Comparison of ENCODE assay signal across 15 cellular contexts in the genomic region with DNA sequence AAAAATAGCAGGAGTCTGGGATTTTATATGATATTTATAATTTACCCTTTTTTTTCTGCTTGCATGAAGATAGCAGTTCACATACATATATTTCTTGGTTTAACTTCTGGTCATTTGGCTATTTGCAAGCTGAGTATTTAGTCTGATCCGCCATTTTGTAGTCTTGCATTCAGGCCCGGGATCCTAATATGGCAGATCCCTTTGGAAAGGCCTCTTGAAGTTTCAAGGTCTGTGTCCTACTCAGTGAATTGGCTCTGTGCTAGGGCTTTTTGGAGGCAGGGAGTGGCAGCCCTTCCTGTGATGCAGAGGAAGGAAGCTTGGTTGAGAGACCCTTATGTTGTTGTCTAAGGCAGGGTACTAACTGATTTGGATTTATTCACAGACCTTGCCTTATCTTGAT. TPM values are rescaled to one million over a fixed set of nuclear protein-coding genes. Genes with fewer than 3 reads are reported as not detected.
DNase-seq lines count a peak whose midpoint lies in the region; ATAC-seq and TF ChIP-seq lines count a peak whose summit lies in the region.
"Had no signal": no experiment of that assay in that cellular context is flagged by ENCODE, and none has a peak within 500 bp of the region (broad histone marks: within the 10 kb centered on the region; RNA-seq: fewer than 3 reads in every experiment).

No MANE protein-coding gene starts in this region.

- H3K9ac ChIP-seq in HUES6 (ENCODE audit: low read length): peak overlapping the region; percentile 54

- H3K4me1 ChIP-seq in CD8-positive, alpha-beta T cell (ENCODE audit: insufficient read depth, low read length): peaks cover 14% of the 10 kb centered on the region
- peaks cover 11% of the 10 kb centered on the region; the same call in 1 of the 2 replicates for H3K4me1 ChIP-seq in HUES6 (ENCODE audit: control insufficient read depth, insufficient read depth, low read length)
- peaks cover 0 to 8% of the 10 kb centered on the region in 2 donors for H3K4me1 ChIP-seq in naive thymus-derived CD4-positive, alpha-beta T cell (ENCODE audit: control insufficient read depth in 2 of 2, insufficient read depth in 2 of 2, low read length in 2 of 2)

- peaks cover 3% of the 10 kb centered on the region for H3K36me3 ChIP-seq in CD8-positive, alpha-beta T cell (ENCODE audit: insufficient read depth, low read length)
- peaks cover 46% of the 10 kb centered on the region for H3K36me3 ChIP-seq in HUES6 (ENCODE audit: control insufficient read depth, insufficient read depth, low read length)
- H3K36me3 ChIP-seq in naive thymus-derived CD4-positive, alpha-beta T cell (ENCODE audit: control insufficient read depth in 2 of 3, insufficient read depth in 3 of 3, low read length in 3 of 3): peaks cover 0 to 29% (median 7%) of the 10 kb centered on the region in 3 experiments
- H3K36me3 ChIP-seq: SJSA1 had no signal

- no peak overlapping the region for H3K27ac ChIP-seq in CD8-positive, alpha-beta T cell (ENCODE audit: low read depth, low read length)
- peak overlapping the region; percentile 39; the same call in 1 of the 2 replicates for H3K27ac ChIP-seq in HUES6 (ENCODE audit: low read depth, low read length)
- no peak overlapping the region for H3K27ac ChIP-seq in naive thymus-derived CD4-positive, alpha-beta T cell (ENCODE audit: low read depth, low read length)
- H3K27ac ChIP-seq: SJSA1 had no signal

- H3K27ac Mint-ChIP-seq in CD8-positive, alpha-beta T cell: peak overlapping the region; percentile 67
- peak overlapping the region; percentile 65 to 99 (median 77) for H3K27ac Mint-ChIP-seq in brain
- peak overlapping the region in 6 of 9 donors; percentile 32 to 90 (median 46) for H3K27ac Mint-ChIP-seq in naive thymus-derived CD4-positive, alpha-beta T cell

- intact Hi-C loops in CD8-positive, alpha-beta T cell (cut with DNase I, micrococcal nuclease): loop anchor here (5.0 to 10.0 kb wide), 3 partner anchors 185 to 1127 kb away; partner anchors contain the start of gene UBE3A (in 1 of the 2)
- intact Hi-C loops in naive thymus-derived CD4-positive, alpha-beta T cell (cut with micrococcal nuclease): loop anchor here (5.0 to 10.0 kb wide), 5 partner anchors 35 to 1390 kb away; partner anchors contain the start of gene MKRN3 (in 1 of the 2)

- peak overlapping the region; percentile 45 for H3K4me3 Mint-ChIP-seq in CD8-positive, alpha-beta T cell
- H3K4me3 Mint-ChIP-seq in brain: peak overlapping the region; percentile 88 to 96 (median 94)
- peak overlapping the region in 9 of 10 donors; percentile 10 to 95 (median 56) for H3K4me3 Mint-ChIP-seq in naive thymus-derived CD4-positive, alpha-beta T cell

- H3K27me3 ChIP-seq in CD8-positive, alpha-beta T cell (ENCODE audit: insufficient read depth, low read length): no peaks in the 10 kb centered on the region
- no peaks in the 10 kb centered on the region for H3K27me3 ChIP-seq in HUES6 (ENCODE audit: control insufficient read depth, insufficient read depth, low read length)
- H3K27me3 ChIP-seq in naive thymus-derived CD4-positive, alpha-beta T cell (ENCODE audit: control insufficient read depth in 2 of 2, insufficient read depth in 2 of 2, low read length in 2 of 2): no peaks in the 10 kb centered on the region
- H3K27me3 ChIP-seq: SJSA1 had no signal

- H3K27me3 Mint-ChIP-seq in CD8-positive, alpha-beta T cell (ENCODE audit: low read depth): no peaks in the 10 kb centered on the region
- H3K27me3 Mint-ChIP-seq in brain: peaks cover 11% of the 10 kb centered on the region
- no peaks in the 10 kb centered on the region for H3K27me3 Mint-ChIP-seq in naive thymus-derived CD4-positive, alpha-beta T cell

- CTCF ChIA-PET in CD8-positive, alpha-beta T cell (lab: Charles Lee): no interaction called here
- CTCF ChIA-PET in naive thymus-derived CD4-positive, alpha-beta T cell (lab: Charles Lee): no interaction called here

- peaks cover 44% of the 10 kb centered on the region for H3K36me3 Mint-ChIP-seq in CD8-positive, alpha-beta T cell
- H3K36me3 Mint-ChIP-seq in brain: peaks cover 53% of the 10 kb centered on the region
- H3K36me3 Mint-ChIP-seq in naive thymus-derived CD4-positive, alpha-beta T cell: peaks cover 4 to 41% (median 38%) of the 10 kb centered on the region in 5 donors

- H3K4me3 ChIP-seq in CD8-positive, alpha-beta T cell (ENCODE audit: low read depth, low read length): no peak overlapping the region
- H3K4me3 ChIP-seq in HUES6 (ENCODE audit: low read depth, low read length): peak overlapping the region; percentile 82
- H3K4me3 ChIP-seq in naive thymus-derived CD4-positive, alpha-beta T cell (ENCODE audit: low read length): no peak overlapping the region

- no peak for DNase-seq in CD8-positive, alpha-beta T cell
- DNase-seq in naive thymus-derived CD4-positive, alpha-beta T cell: no peak
- DNase-seq in GM20000 (ENCODE audit: low spot score) (no peak), DMS53 (lab: John Stamatoyannopoulos, UW) (no peak)
- DNase-seq: activated CD4-positive, alpha-beta T cell treated with anti-CD3 and anti-CD28 coated beads for 48 hours; activated naive CD4-positive, alpha-beta T cell treated with anti-CD3 and anti-CD28 coated beads, Interleukin-2, amount 10 ng/mL, durations not matched to agents 7 days and 5 days; effector CD4-positive, alpha-beta T cell; midbrain; MV-4-11; NCI-H510A treated with DMSO at 0.1 percent for 48 hours had no signal

- peaks cover 30% of the 10 kb centered on the region for H3K4me1 Mint-ChIP-seq in CD8-positive, alpha-beta T cell (ENCODE audit: low read depth)
- H3K4me1 Mint-ChIP-seq in brain: peaks cover 56% of the 10 kb centered on the region
- H3K4me1 Mint-ChIP-seq in naive thymus-derived CD4-positive, alpha-beta T cell: peaks cover 0 to 23% (median 13%) of the 10 kb centered on the region in 7 donors

- POLR2A ChIA-PET in CD8-positive, alpha-beta T cell (lab: Charles Lee): no interaction called here
- POLR2A ChIA-PET in naive thymus-derived CD4-positive, alpha-beta T cell (lab: Charles Lee): no interaction called here

- H3K9me3 Mint-ChIP-seq in CD8-positive, alpha-beta T cell: peaks cover 6% of the 10 kb centered on the region
- peaks cover 3 to 51% (median 25%) of the 10 kb centered on the region in 5 experiments for H3K9me3 Mint-ChIP-seq in brain
- peaks cover 0 to 82% (median 21%) of the 10 kb centered on the region in 11 donors for H3K9me3 Mint-ChIP-seq in naive thymus-derived CD4-positive, alpha-beta T cell

- peaks cover 13% of the 10 kb centered on the region for H3K9me3 ChIP-seq in CD8-positive, alpha-beta T cell (ENCODE audit: low read length)
- H3K9me3 ChIP-seq in HUES6 (ENCODE audit: control insufficient read depth, insufficient read depth, low read depth, low read length): peaks cover 10% of the 10 kb centered on the region; the same call in 1 of the 2 replicates
- H3K9me3 ChIP-seq in naive thymus-derived CD4-positive, alpha-beta T cell (ENCODE audit: control insufficient read depth in 2 of 3, low read length in 3 of 3): peaks cover 0 to 30% (median 4%) of the 10 kb centered on the region in 3 experiments
- H3K9me3 ChIP-seq: SJSA1 had no signal

- no peak for TF ChIP-seq CTCF in CD8-positive, alpha-beta T cell (IDR thresholded peaks at IDR 0.05)
- no peak for TF ChIP-seq CTCF in brain (conservative IDR thresholded peaks at IDR 0.05)
- TF ChIP-seq CTCF in GM20000 (IDR thresholded peaks at IDR 0.05; ENCODE audit: extremely low read depth, missing control alignments): no peak

- no peak for ATAC-seq in CD8-positive, alpha-beta T cell
- no peak for ATAC-seq in naive thymus-derived CD4-positive, alpha-beta T cell
- ATAC-seq in GM21390 (IDR thresholded peaks at IDR 0.05; ENCODE audit: unreplicated experiment) (no peak), HG02678 (IDR thresholded peaks at IDR 0.05; ENCODE audit: unreplicated experiment) (no peak)

RNA-seq across cellular contexts. Expression of gene SNRPN, which starts 2.9 kb away (rescaled TPM):
- total RNA-seq in CD8-positive, alpha-beta T cell: 10 to 100 TPM; 81.0 to 84.4 TPM
- polyA plus RNA-seq in brain (ENCODE audit: insufficient read depth, low read depth, low replicate concordance): 472 TPM
- 100 to 1,000 TPM in 2 of 5 experiments, 10 to 100 TPM in 3; 58.1 to 157 (median 95.9) TPM for total RNA-seq in naive thymus-derived CD4-positive, alpha-beta T cell
- polyA plus RNA-seq in naive thymus-derived CD4-positive, alpha-beta T cell: 100 to 1,000 TPM; 453 to 468 TPM

RNA-seq across cellular contexts. Expression of gene SNURF, which starts 2.9 kb away (rescaled TPM):
- 10 to 100 TPM; 38.4 to 43.1 TPM for total RNA-seq in CD8-positive, alpha-beta T cell
- polyA plus RNA-seq in brain (ENCODE audit: insufficient read depth, low read depth, low replicate concordance): 5.7 TPM
- 10 to 100 TPM in 4 of 5 experiments, 1 to 10 TPM in 1; 4.9 to 38.9 (median 32.7) TPM for total RNA-seq in naive thymus-derived CD4-positive, alpha-beta T cell
- 10 to 100 TPM; 49.6 to 53.3 TPM for polyA plus RNA-seq in naive thymus-derived CD4-positive, alpha-beta T cell
